In the genomic region with DNA sequence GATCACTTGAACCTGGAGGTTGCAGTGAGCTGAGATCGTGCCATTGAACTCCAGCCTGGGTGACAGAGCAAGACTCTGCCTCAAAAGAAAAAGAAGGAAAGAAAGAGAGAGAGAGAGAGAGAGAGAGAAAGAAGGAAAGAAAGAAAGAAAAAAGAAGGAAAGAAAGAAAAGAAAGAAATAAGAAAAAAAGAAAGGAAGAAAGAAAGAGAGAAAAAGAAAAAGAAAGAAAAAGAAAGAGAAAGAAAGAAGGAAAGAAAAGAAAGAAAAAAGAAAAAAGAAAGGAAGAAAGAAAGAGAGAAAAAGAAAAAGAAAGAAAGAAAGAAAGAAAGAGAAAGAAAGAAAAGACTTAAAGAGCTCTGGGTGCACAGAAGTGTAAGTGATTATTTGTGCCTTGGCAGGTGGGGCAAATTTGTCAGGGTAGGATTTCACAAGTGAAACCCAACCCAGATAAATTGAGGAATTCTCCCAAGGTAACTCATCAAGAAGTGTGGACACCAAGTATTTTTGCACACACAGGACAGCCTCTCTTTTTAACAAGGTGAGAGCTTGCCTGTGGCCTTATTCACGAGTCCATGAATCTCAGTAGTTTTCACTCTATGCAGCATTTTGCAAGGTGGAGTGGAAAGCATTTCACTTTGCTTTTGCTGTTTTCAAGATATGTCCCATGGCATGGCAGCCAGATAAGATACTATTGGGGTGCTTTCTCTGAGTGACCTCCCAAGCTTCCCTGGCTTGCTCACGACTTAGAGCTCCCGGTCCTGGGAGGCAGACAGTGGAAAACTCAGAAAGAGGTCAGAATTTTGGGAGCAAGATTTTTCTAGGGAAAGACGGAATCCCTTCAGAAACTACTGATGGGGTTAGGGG, we compare ENCODE assay signal across 1 cellular context.
TF ChIP-seq lines count a peak whose summit lies in the region.

No MANE protein-coding gene starts in this region.

TF ChIP-seq in GM23338, 12 proteins besides CTCF, POLR2A, EP300 and RAD21:
- TF ChIP-seq, protein P1, sequence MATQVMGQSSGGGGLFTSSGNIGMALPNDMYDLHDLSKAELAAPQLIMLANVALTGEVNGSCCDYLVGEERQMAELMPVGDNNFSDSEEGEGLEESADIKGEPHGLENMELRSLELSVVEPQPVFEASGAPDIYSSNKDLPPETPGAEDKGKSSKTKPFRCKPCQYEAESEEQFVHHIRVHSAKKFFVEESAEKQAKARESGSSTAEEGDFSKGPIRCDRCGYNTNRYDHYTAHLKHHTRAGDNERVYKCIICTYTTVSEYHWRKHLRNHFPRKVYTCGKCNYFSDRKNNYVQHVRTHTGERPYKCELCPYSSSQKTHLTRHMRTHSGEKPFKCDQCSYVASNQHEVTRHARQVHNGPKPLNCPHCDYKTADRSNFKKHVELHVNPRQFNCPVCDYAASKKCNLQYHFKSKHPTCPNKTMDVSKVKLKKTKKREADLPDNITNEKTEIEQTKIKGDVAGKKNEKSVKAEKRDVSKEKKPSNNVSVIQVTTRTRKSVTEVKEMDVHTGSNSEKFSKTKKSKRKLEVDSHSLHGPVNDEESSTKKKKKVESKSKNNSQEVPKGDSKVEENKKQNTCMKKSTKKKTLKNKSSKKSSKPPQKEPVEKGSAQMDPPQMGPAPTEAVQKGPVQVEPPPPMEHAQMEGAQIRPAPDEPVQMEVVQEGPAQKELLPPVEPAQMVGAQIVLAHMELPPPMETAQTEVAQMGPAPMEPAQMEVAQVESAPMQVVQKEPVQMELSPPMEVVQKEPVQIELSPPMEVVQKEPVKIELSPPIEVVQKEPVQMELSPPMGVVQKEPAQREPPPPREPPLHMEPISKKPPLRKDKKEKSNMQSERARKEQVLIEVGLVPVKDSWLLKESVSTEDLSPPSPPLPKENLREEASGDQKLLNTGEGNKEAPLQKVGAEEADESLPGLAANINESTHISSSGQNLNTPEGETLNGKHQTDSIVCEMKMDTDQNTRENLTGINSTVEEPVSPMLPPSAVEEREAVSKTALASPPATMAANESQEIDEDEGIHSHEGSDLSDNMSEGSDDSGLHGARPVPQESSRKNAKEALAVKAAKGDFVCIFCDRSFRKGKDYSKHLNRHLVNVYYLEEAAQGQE (IDR thresholded peaks at IDR 0.05; ENCODE audit: unreplicated experiment), result no peak
- TF ChIP-seq EZH2 (IDR thresholded peaks at IDR 0.05; ENCODE audit: low read depth, unreplicated experiment) (no peak), EZH2phosphoT487 (IDR thresholded peaks at IDR 0.05; ENCODE audit: unreplicated experiment) (no peak)
